In the genomic region with DNA sequence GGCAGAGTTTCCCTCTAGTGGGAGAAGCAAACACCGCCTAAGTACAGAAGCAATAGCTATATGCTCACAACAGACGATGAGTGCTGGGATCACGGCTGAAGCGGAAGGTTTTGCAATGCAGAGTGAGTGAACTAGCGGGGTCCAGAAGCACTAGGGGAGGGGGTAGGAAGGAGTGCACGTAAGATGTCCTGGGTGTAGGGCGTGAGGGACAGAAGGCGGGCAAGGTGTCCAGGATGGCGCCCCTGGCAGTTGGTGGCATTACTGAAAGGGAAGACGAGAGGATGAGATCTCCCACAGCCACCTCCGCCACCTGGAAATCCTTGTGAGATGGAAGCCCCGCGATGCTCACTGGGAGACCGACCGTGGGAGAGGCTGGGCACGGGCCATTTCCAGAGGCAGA, we compare ENCODE assay signal across 10 cellular contexts.
DNase-seq lines count a peak whose midpoint lies in the region; ATAC-seq and TF ChIP-seq lines count a peak whose summit lies in the region.
"Had no signal": no experiment of that assay in that cellular context is flagged by ENCODE, and none has a peak within 500 bp of the region (broad histone marks: within the 10 kb centered on the region; RNA-seq: fewer than 3 reads in every experiment).

No MANE protein-coding gene starts in this region.

- H3K27me3 ChIP-seq in GM23338 (ENCODE audit: insufficient read depth) (no peaks in the 10 kb centered on the region), esophagus muscularis mucosa (no peaks in the 10 kb centered on the region), skeletal muscle tissue (ENCODE audit: control insufficient read depth in 3 of 3, insufficient read depth in 3 of 3, low read length in 3 of 3) (no peaks in the 10 kb centered on the region), ovary (no peaks in the 10 kb centered on the region)

- H3K9me2 ChIP-seq in GM23338 (ENCODE audit: insufficient read depth): no peaks in the 10 kb centered on the region

- CTCF ChIA-PET in WTC11 (lab: Charles Lee): interaction anchor here (1.1 kb wide), 1 partner anchor 10 kb away, joined by 3 read pairs; no protein-coding TSS in a partner anchor

- TF ChIP-seq POLR2A in esophagus muscularis mucosa (IDR thresholded peaks at IDR 0.05; ENCODE audit: low read depth) (no peak), ovary (IDR thresholded peaks at IDR 0.05) (no peak)

- H3K4me3 Mint-ChIP-seq in GM23338 (no peak overlapping the region), WTC11 (no peak overlapping the region)

- peaks cover 3% of the 10 kb centered on the region; the same call in 1 of the 2 replicates for H3K36me3 ChIP-seq in GM23338 (ENCODE audit: insufficient read depth)
- peaks cover 0 to 9% (median 0%) of the 10 kb centered on the region in 4 donors for H3K36me3 ChIP-seq in esophagus muscularis mucosa
- H3K36me3 ChIP-seq in skeletal muscle tissue (ENCODE audit: control insufficient read depth in 3 of 3, insufficient read depth in 3 of 3, low read length in 3 of 3): no peaks in the 10 kb centered on the region
- no peaks in the 10 kb centered on the region for H3K36me3 ChIP-seq in ovary

- peak overlapping the region in 1 of 3 donors; percentile 65 for H3K9ac ChIP-seq in skeletal muscle tissue (ENCODE audit: low read depth in 1 of 3, low read length in 3 of 3)

- intact Hi-C loops in esophagus muscularis mucosa (cut with DNase I): no loop called here
- intact Hi-C loops in ovary (cut with DNase I): no loop called here

- H3K9me3 ChIP-seq in esophagus muscularis mucosa (no peaks in the 10 kb centered on the region), skeletal muscle tissue (ENCODE audit: control insufficient read depth in 3 of 3, low read length in 3 of 3) (no peaks in the 10 kb centered on the region), ovary (no peaks in the 10 kb centered on the region)

- H3K9me3 Mint-ChIP-seq in GM23338 (peaks cover 5% of the 10 kb centered on the region; the same call in 2 of the 3 replicates), WTC11 (peaks cover 7% of the 10 kb centered on the region)

- peaks cover 12% of the 10 kb centered on the region; the same call in 1 of the 2 replicates for H4K20me1 ChIP-seq in GM23338 (replicated peaks; ENCODE audit: insufficient read depth)

- TF ChIP-seq CTCF in GM23338 (conservative IDR thresholded peaks at IDR 0.05; ENCODE audit: low read depth in 2 of 2) (no peak), WI38 (IDR thresholded peaks at IDR 0.05; ENCODE audit: low read depth, low read length) (no peak), esophagus muscularis mucosa (IDR thresholded peaks at IDR 0.05) (no peak), WTC11 (IDR thresholded peaks at IDR 0.05) (no peak), ovary (IDR thresholded peaks at IDR 0.05) (no peak)

- H3K27me3 Mint-ChIP-seq in GM23338 (ENCODE audit: insufficient read depth, low read depth, poor library complexity) (peaks cover 2% of the 10 kb centered on the region), WTC11 (ENCODE audit: low read depth) (no peaks in the 10 kb centered on the region)

- H3K4me3 ChIP-seq in GM23338: no peak overlapping the region
- H3K4me3 ChIP-seq in WI38 (ENCODE audit: low read depth, low read length): peak overlapping the region; percentile 17; the same call in 1 of the 2 replicates
- no peak overlapping the region for H3K4me3 ChIP-seq in esophagus muscularis mucosa
- H3K4me3 ChIP-seq in skeletal muscle tissue (ENCODE audit: low read length in 3 of 3): peak overlapping the region in 1 of 3 donors; percentile 69
- no peak overlapping the region for H3K4me3 ChIP-seq in ovary

- TF ChIP-seq EP300 in esophagus muscularis mucosa (IDR thresholded peaks at IDR 0.05): no peak
- no peak for TF ChIP-seq EP300 in ovary (IDR thresholded peaks at IDR 0.05)

- no peak overlapping the region for H2AFZ ChIP-seq in GM23338

- H3K36me3 Mint-ChIP-seq in GM23338 (ENCODE audit: low read depth): peaks cover 7% of the 10 kb centered on the region; the same call in 1 of the 3 replicates
- no peaks in the 10 kb centered on the region; the same call in 1 of the 2 replicates for H3K36me3 Mint-ChIP-seq in WTC11

- POLR2A ChIA-PET in WTC11 (lab: Charles Lee): no interaction called here

- 87% methylated on average over 16 of the region's 16 CpGs for WGBS in esophagus muscularis mucosa
- 90 to 92% (median 92%) methylated on average over 16 of the region's 16 CpGs for WGBS in ovary, 3 donors

- ATAC-seq in GM23338 (peak; percentile 20; the same call in 2 of the 3 replicates), WTC11 (no peak), HG02884 (IDR thresholded peaks at IDR 0.05; ENCODE audit: unreplicated experiment) (no peak)

- H3K27ac Mint-ChIP-seq in GM23338 (no peak overlapping the region), WTC11 (no peak overlapping the region)

- H3K4me1 ChIP-seq in GM23338 (ENCODE audit: insufficient read depth) (peaks cover 22% of the 10 kb centered on the region), esophagus muscularis mucosa (peaks cover 99 to 100% (median 100%) of the 10 kb centered on the region in 4 donors), skeletal muscle tissue (ENCODE audit: control insufficient read depth in 3 of 3, insufficient read depth in 3 of 3, low read length in 3 of 3) (peaks cover 68 to 77% (median 70%) of the 10 kb centered on the region in 3 donors), ovary (ENCODE audit: insufficient read depth) (peaks cover 25% of the 10 kb centered on the region)

- H3K27ac ChIP-seq in GM23338 (ENCODE audit: low read depth): no peak overlapping the region
- peak overlapping the region; percentile 71 to 81 (median 76) for H3K27ac ChIP-seq in esophagus muscularis mucosa (replicated peaks in 1 of 4)
- peak overlapping the region; percentile 79 for H3K27ac ChIP-seq in skeletal muscle tissue (ENCODE audit: low read depth, low read length)
- no peak overlapping the region for H3K27ac ChIP-seq in ovary

- no peak overlapping the region for H3K4me2 ChIP-seq in GM23338

- H3K4me1 Mint-ChIP-seq in GM23338 (peaks cover 21% of the 10 kb centered on the region), WTC11 (peaks cover 37% of the 10 kb centered on the region)

- no peak for DNase-seq in GM23338 (ENCODE audit: low spot score)
- DNase-seq in esophagus muscularis mucosa (ENCODE audit: extremely low spot score): no peak
- no peak for DNase-seq in DMS53 (lab: John Stamatoyannopoulos, UW)
- no peak for DNase-seq in WTC11 (ENCODE audit: low spot score)
- DNase-seq in ovary: no peak
- DNase-seq: cortex of kidney, NCI-H345 had no signal

- H3F3A ChIP-seq in GM23338 (replicated peaks; ENCODE audit: low read depth): no peaks in the 10 kb centered on the region

- peaks cover 61% of the 10 kb centered on the region for H3K79me2 ChIP-seq in GM23338 (replicated peaks; ENCODE audit: insufficient read depth)

TF ChIP-seq in GM23338, 12 proteins besides CTCF, POLR2A, EP300 and RAD21 (continues in another document):
- TF ChIP-seq, protein P1, sequence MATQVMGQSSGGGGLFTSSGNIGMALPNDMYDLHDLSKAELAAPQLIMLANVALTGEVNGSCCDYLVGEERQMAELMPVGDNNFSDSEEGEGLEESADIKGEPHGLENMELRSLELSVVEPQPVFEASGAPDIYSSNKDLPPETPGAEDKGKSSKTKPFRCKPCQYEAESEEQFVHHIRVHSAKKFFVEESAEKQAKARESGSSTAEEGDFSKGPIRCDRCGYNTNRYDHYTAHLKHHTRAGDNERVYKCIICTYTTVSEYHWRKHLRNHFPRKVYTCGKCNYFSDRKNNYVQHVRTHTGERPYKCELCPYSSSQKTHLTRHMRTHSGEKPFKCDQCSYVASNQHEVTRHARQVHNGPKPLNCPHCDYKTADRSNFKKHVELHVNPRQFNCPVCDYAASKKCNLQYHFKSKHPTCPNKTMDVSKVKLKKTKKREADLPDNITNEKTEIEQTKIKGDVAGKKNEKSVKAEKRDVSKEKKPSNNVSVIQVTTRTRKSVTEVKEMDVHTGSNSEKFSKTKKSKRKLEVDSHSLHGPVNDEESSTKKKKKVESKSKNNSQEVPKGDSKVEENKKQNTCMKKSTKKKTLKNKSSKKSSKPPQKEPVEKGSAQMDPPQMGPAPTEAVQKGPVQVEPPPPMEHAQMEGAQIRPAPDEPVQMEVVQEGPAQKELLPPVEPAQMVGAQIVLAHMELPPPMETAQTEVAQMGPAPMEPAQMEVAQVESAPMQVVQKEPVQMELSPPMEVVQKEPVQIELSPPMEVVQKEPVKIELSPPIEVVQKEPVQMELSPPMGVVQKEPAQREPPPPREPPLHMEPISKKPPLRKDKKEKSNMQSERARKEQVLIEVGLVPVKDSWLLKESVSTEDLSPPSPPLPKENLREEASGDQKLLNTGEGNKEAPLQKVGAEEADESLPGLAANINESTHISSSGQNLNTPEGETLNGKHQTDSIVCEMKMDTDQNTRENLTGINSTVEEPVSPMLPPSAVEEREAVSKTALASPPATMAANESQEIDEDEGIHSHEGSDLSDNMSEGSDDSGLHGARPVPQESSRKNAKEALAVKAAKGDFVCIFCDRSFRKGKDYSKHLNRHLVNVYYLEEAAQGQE (IDR thresholded peaks at IDR 0.05; ENCODE audit: unreplicated experiment): no peak
- TF ChIP-seq STAT1 (IDR thresholded peaks at IDR 0.05; ENCODE audit: unreplicated experiment): no peak

TF ChIP-seq in WTC11, 78 proteins besides CTCF, POLR2A, EP300 and RAD21 (continues in another document):
- TF ChIP-seq KAT7 (CRISPR knock-in tag; IDR thresholded peaks at IDR 0.05; ENCODE audit: borderline replicate concordance) (no peak), RELA (CRISPR knock-in tag; IDR thresholded peaks at IDR 0.05; ENCODE audit: borderline replicate concordance) (no peak), ZNF219 (CRISPR knock-in tag; IDR thresholded peaks at IDR 0.05; ENCODE audit: borderline replicate concordance) (no peak), SMAD4 (CRISPR knock-in tag; IDR thresholded peaks at IDR 0.05) (no peak), NR2C2 (CRISPR knock-in tag; IDR thresholded peaks at IDR 0.05) (no peak), GABPB1 (CRISPR knock-in tag; IDR thresholded peaks at IDR 0.05) (no peak), RORB (CRISPR knock-in tag; IDR thresholded peaks at IDR 0.05) (no peak)
- TF ChIP-seq, protein P2, sequence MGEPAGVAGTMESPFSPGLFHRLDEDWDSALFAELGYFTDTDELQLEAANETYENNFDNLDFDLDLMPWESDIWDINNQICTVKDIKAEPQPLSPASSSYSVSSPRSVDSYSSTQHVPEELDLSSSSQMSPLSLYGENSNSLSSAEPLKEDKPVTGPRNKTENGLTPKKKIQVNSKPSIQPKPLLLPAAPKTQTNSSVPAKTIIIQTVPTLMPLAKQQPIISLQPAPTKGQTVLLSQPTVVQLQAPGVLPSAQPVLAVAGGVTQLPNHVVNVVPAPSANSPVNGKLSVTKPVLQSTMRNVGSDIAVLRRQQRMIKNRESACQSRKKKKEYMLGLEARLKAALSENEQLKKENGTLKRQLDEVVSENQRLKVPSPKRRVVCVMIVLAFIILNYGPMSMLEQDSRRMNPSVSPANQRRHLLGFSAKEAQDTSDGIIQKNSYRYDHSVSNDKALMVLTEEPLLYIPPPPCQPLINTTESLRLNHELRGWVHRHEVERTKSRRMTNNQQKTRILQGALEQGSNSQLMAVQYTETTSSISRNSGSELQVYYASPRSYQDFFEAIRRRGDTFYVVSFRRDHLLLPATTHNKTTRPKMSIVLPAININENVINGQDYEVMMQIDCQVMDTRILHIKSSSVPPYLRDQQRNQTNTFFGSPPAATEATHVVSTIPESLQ (CRISPR knock-in tag; IDR thresholded peaks at IDR 0.05): no peak

Comparison
In these comparisons a context has a peak if more than half of its experiments do, and no peak if none do; other contexts are left out.
1. H3K27ac ChIP-seq: peak in esophagus muscularis mucosa (4 of 4) and skeletal muscle tissue (single experiment); none in GM23338 (single experiment) and ovary (0 of 2).